8 cellular contexts compared by ENCODE assay signal in genomic region chr2:143261986-143262784, GRCh38.
DNase-seq lines count a peak whose midpoint lies in the region; ATAC-seq and TF ChIP-seq lines count a peak whose summit lies in the region.

No MANE protein-coding gene starts in this region.

- intact Hi-C loops in MCF 10A (cut with micrococcal nuclease) = no loop called here

- H3K4me3 Mint-ChIP-seq in T-cell (peak overlapping the region; percentile 4 to 61 (median 55)), MCF 10A (ENCODE audit: unreplicated experiment) (no peak overlapping the region)

- CTCF ChIA-PET in T-cell (lab: Charles Lee) (interaction anchor here (0.7 to 4.5 kb wide), 20 partner anchors 10 to 922 kb away, joined by 3 to 84 read pairs (median 4); partner anchors contain the start of gene ARHGAP15 (in 1 of the 2)), MCF 10A (lab: Yijun Ruan, JAX) (interaction anchor here (0.5 to 6.3 kb wide), 11 partner anchors 13 to 561 kb away, joined by 3 to 72 read pairs (median 3); no protein-coding TSS in a partner anchor)

- H3K27me3 Mint-ChIP-seq in T-cell (no peaks in the 10 kb centered on the region), MCF 10A (ENCODE audit: insufficient read depth, unreplicated experiment) (no peaks in the 10 kb centered on the region)

- no TSS peak for BruUV-seq in MCF 10A (replicated peaks; lab: Mats Ljungman, UMichigan)

- H3K9me3 Mint-ChIP-seq in T-cell (peaks cover 4 to 5% (median 5%) of the 10 kb centered on the region in 3 donors), MCF 10A (ENCODE audit: unreplicated experiment) (no peaks in the 10 kb centered on the region)

- peak; percentile 48 for DNase-seq in GM12865 (ENCODE audit: low read depth)
- DNase-seq in T-cell = peak in 33 of 34 experiments; percentile 4 to 74 (median 50)
- DNase-seq in fibroblast of gingiva (ENCODE audit: low read depth) = peak; percentile 11
- DNase-seq in MCF 10A (ENCODE audit: unreplicated experiment) = no peak
- DNase-seq in NCI-H345 (lab: John Stamatoyannopoulos, UW) = no peak
- no peak for DNase-seq in putamen (ENCODE audit: low spot score)

- H3K36me3 Mint-ChIP-seq in T-cell (peaks cover 26% of the 10 kb centered on the region), MCF 10A (ENCODE audit: insufficient read depth, unreplicated experiment) (peaks cover 5% of the 10 kb centered on the region)

- POLR2A ChIA-PET in T-cell (lab: Charles Lee) (interaction anchor here (0.7 to 1.2 kb wide), 5 partner anchors 22 to 254 kb away, joined by 4 to 10 read pairs (median 7); partner anchors contain the start of gene ARHGAP15 (in 1 of the 2)), MCF 10A (lab: Yijun Ruan, JAX) (interaction anchor here (0.6 kb wide), 1 partner anchor 206 kb away, joined by 3 read pairs; no protein-coding TSS in a partner anchor)

- H3K4me1 Mint-ChIP-seq in T-cell (peaks cover 63 to 72% (median 67%) of the 10 kb centered on the region in 3 donors), MCF 10A (ENCODE audit: insufficient read depth, unreplicated experiment) (peaks cover 23% of the 10 kb centered on the region)

- ATAC-seq in HG02610 (IDR thresholded peaks at IDR 0.05; ENCODE audit: unreplicated experiment) (peak; percentile 50), T-cell (replicated peaks in 1 of 4) (peak; percentile 66 to 77 (median 72)), HG02763 (IDR thresholded peaks at IDR 0.05; ENCODE audit: unreplicated experiment) (no peak)

- H3K4me3 ChIP-seq in GM12865 (ENCODE audit: low read depth, low read length) = no peak overlapping the region

- TF ChIP-seq CTCF in GM12865 (IDR thresholded peaks at IDR 0.05; ENCODE audit: insufficient read depth, low read depth, low read length, missing control alignments) = no peak
- no peak for TF ChIP-seq CTCF in MCF 10A (IDR thresholded peaks at IDR 0.05; ENCODE audit: unreplicated experiment)

- peak overlapping the region; percentile 96 to 98 for H3K27ac Mint-ChIP-seq in T-cell
- H3K27ac Mint-ChIP-seq in MCF 10A (ENCODE audit: low read depth, unreplicated experiment) = no peak overlapping the region

Comparison
In these comparisons a context has a peak if more than half of its experiments do, and no peak if none do; other contexts are left out.
1. DNase-seq: peak in GM12865 (single experiment), T-cell (33 of 34) and fibroblast of gingiva (single experiment); none in MCF 10A (single experiment), NCI-H345 (single experiment) and putamen (single experiment).